Comparison of ENCODE assay signal across 12 cellular contexts in the genomic region with DNA sequence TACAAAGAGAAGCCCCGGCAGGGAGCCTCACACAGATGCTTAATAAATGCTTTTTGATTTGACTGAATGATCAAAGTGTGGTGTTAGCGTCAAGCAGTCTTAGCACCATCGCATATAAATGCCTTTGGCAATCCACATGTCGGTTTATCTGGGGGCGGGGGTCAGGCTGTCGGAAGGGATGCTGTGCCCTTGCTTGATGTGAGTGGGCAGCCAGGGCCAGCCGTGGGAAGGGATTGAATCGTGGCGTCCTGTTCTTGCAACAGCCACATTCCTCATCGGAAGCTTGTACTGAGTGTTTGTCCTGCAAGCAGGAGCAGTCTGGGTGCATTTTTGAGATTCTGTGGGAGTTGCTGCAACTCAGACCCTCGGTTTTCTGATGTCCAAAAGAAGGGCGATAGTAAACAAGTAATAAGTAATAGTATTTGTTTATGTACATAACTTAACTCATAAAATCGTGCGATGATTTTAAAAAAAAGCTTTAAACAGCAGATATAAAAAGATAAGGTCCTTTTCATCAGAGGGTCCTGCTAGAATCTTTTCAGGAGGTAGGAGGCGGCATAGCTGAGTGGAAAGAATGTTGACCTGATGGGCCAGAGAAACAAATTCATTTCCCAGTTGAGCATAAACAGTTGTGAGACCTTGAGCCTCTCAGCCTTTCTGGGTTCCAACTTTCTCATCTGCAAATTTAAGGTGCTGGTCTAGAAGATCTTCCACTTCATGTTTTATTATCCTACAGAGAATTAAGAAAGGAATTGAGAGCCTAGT.
A peak's percentile ranks its signal among the peaks of the same experiment; 100 is the strongest.
DNase-seq lines count a peak whose midpoint lies in the region; ATAC-seq, FAIRE-seq and TF ChIP-seq lines count a peak whose summit lies in the region.
"Had no signal": no experiment of that assay in that cellular context is flagged by ENCODE, and none has a peak within 500 bp of the region (broad histone marks: within the 10 kb centered on the region; RNA-seq: fewer than 3 reads in every experiment).

No MANE protein-coding gene starts in this region.

- no peak for TF ChIP-seq POLR2A in HepG2 (IDR thresholded peaks at IDR 0.05; ENCODE audit: insufficient read depth in 1 of 2, low read depth in 2 of 2, low read length in 2 of 2)

- H3K4ac ChIP-seq in neuronal stem cell (ENCODE audit: low read length) = no peak overlapping the region

- intact Hi-C loops in HepG2 (cut with micrococcal nuclease; ENCODE audit: unreplicated experiment) = loop anchor here (5.0 kb wide), 1 partner anchor 89 kb away; no protein-coding TSS in a partner anchor

- no peak overlapping the region for H3K14ac ChIP-seq in neuronal stem cell (ENCODE audit: low read length)

- H3K4me1 ChIP-seq in liver (ENCODE audit: control insufficient read depth in 4 of 4, insufficient read depth in 4 of 4, low read length in 3 of 4) (peaks cover 4 to 39% (median 18%) of the 10 kb centered on the region in 4 donors), HepG2 (ENCODE audit: insufficient read depth, low read length) (no peaks in the 10 kb centered on the region), neuronal stem cell (ENCODE audit: control insufficient read depth in 2 of 2, insufficient read depth in 1 of 2, low read depth in 1 of 2, low read length in 2 of 2) (peaks cover 9 to 32% of the 10 kb centered on the region in 2 donors)
- H3K4me1 ChIP-seq: suprapubic skin had no signal

- no peak overlapping the region for H3K27ac Mint-ChIP-seq in activated T-cell treated with anti-CD3 and anti-CD28 coated beads, Interleukin-2, amount 50 U/mL, for 72 hours
- H3K27ac Mint-ChIP-seq in T-cell = no peak overlapping the region
- H3K27ac Mint-ChIP-seq: activated CD4-positive, alpha-beta T cell treated with anti-CD3 and anti-CD28 coated beads, Interleukin-2, amount 10 ng/mL, durations not matched to agents 7 days and 5 days had no signal

- CTCF ChIA-PET in HepG2 (lab: Yijun Ruan, JAX; ENCODE audit: low intra/inter-chr PET ratio, low total read pairs) = no interaction called here
- CTCF ChIA-PET in T-cell (lab: Charles Lee) = interaction anchor here (1.7 to 1.8 kb wide), 3 partner anchors 384 to 386 kb away, joined by 6 to 10 read pairs (median 6); no protein-coding TSS in a partner anchor

- no peak for TF ChIP-seq RAD21 in liver (IDR thresholded peaks at IDR 0.05)
- no peak for TF ChIP-seq RAD21 in HepG2 (CRISPR knock-in tag; IDR thresholded peaks at IDR 0.05)

- peaks cover 9% of the 10 kb centered on the region for H3K4me1 Mint-ChIP-seq in activated T-cell treated with anti-CD3 and anti-CD28 coated beads, Interleukin-2, amount 50 U/mL, for 72 hours (ENCODE audit: low read depth)
- H3K4me1 Mint-ChIP-seq in T-cell = peaks cover 0 to 8% (median 0%) of the 10 kb centered on the region in 3 donors

- no TSS peak for BruUV-seq in HepG2 (replicated peaks; lab: Mats Ljungman, UMichigan)

- H3K27me3 Mint-ChIP-seq in activated T-cell treated with anti-CD3 and anti-CD28 coated beads, Interleukin-2, amount 50 U/mL, for 72 hours (ENCODE audit: low read depth) = peaks cover 26% of the 10 kb centered on the region
- H3K27me3 Mint-ChIP-seq in T-cell = peaks cover 24 to 29% of the 10 kb centered on the region in 2 donors

- no peak overlapping the region for H2AFZ ChIP-seq in HepG2 (ENCODE audit: low read length)
- peak overlapping the region; percentile 85 for H2AFZ ChIP-seq in neuronal stem cell (ENCODE audit: low read length)

- DNase-seq in HepG2 (ENCODE audit: low spot score) (no peak), fibroblast of villous mesenchyme (ENCODE audit: low read depth) (peak; percentile 63), neuronal stem cell (ENCODE audit: low spot score) (peak; percentile 27), T-cell (no peak), G401 (ENCODE audit: low spot score) (no peak)
- DNase-seq in activated T-cell treated with anti-CD3 and anti-CD28 coated beads, Interleukin-2, amount 50 U/mL, for 72 hours = no peak
- DNase-seq: activated CD4-positive, alpha-beta T cell treated with anti-CD3 and anti-CD28 coated beads, Interleukin-2, amount 10 ng/mL, durations not matched to agents 7 days and 5 days; NCI-H187 treated with DMSO at 0.1 percent for 48 hours had no signal

- H2BK12ac ChIP-seq in neuronal stem cell (ENCODE audit: low read length) = no peak overlapping the region

- TF ChIP-seq CTCF in liver (IDR thresholded peaks at IDR 0.05; ENCODE audit: low read depth, low read length, missing input control) = no peak
- TF ChIP-seq CTCF in HepG2 (CRISPR knock-in tag; IDR thresholded peaks at IDR 0.05) = no peak
- no peak for TF ChIP-seq CTCF in fibroblast of villous mesenchyme (IDR thresholded peaks at IDR 0.05; ENCODE audit: insufficient read depth, low read depth, low read length)

- H3K27me3 ChIP-seq in liver (ENCODE audit: control insufficient read depth in 4 of 4, insufficient read depth in 4 of 4, low read length in 3 of 4) (no peaks in the 10 kb centered on the region), HepG2 (ENCODE audit: control insufficient read depth in 1 of 2, insufficient read depth in 2 of 2, low read length in 2 of 2) (no peaks in the 10 kb centered on the region), neuronal stem cell (ENCODE audit: control insufficient read depth in 3 of 3, insufficient read depth in 3 of 3, low read depth in 1 of 3, low read length in 3 of 3) (no peaks in the 10 kb centered on the region)
- H3K27me3 ChIP-seq: body of pancreas had no signal

- H2BK120ac ChIP-seq in neuronal stem cell (ENCODE audit: low read depth, low read length) = no peak overlapping the region

- POLR2A ChIA-PET in HepG2 (lab: Yijun Ruan, JAX) = no interaction called here
- POLR2A ChIA-PET in T-cell (lab: Charles Lee) = no interaction called here

- no peaks in the 10 kb centered on the region for H3K79me1 ChIP-seq in neuronal stem cell (ENCODE audit: low read depth, low read length)

- no peaks in the 10 kb centered on the region for H3K9me3 Mint-ChIP-seq in activated T-cell treated with anti-CD3 and anti-CD28 coated beads, Interleukin-2, amount 50 U/mL, for 72 hours
- no peaks in the 10 kb centered on the region for H3K9me3 Mint-ChIP-seq in T-cell
- H3K9me3 Mint-ChIP-seq: activated CD4-positive, alpha-beta T cell treated with anti-CD3 and anti-CD28 coated beads, Interleukin-2, amount 10 ng/mL, durations not matched to agents 7 days and 5 days had no signal

- H3K79me2 ChIP-seq in HepG2 (ENCODE audit: insufficient read depth, low read length) = no peaks in the 10 kb centered on the region

- H3K4me3 ChIP-seq in liver (ENCODE audit: low read depth in 1 of 3, low read length in 3 of 3) (no peak overlapping the region), HepG2 (replicated peaks in 1 of 3; ENCODE audit: insufficient read depth in 1 of 3, low read depth in 2 of 3, low read length in 3 of 3) (no peak overlapping the region), fibroblast of villous mesenchyme (ENCODE audit: low read depth, low read length) (no peak overlapping the region), neuronal stem cell (ENCODE audit: low read length in 2 of 2) (peak overlapping the region in 1 of 2 donors; percentile 30)
- H3K4me3 ChIP-seq: body of pancreas, suprapubic skin had no signal

- H3K4me3 Mint-ChIP-seq in activated T-cell treated with anti-CD3 and anti-CD28 coated beads, Interleukin-2, amount 50 U/mL, for 72 hours = no peak overlapping the region
- no peak overlapping the region for H3K4me3 Mint-ChIP-seq in T-cell
- H3K4me3 Mint-ChIP-seq: activated CD4-positive, alpha-beta T cell treated with anti-CD3 and anti-CD28 coated beads, Interleukin-2, amount 10 ng/mL, durations not matched to agents 7 days and 5 days had no signal

- ATAC-seq in HepG2 = no peak; the same call in 2 of the 3 replicates
- no peak for ATAC-seq in activated CD4-positive, CD25-positive, alpha-beta regulatory T cell treated with anti-CD3 and anti-CD28 coated beads, Interleukin-2, amount 50 U/mL, for 24 hours
- ATAC-seq in activated T-cell treated with anti-CD3 and anti-CD28 coated beads, Interleukin-2, amount 50 U/mL, for 72 hours (replicated peaks in 1 of 2) = no peak
- no peak for ATAC-seq in T-cell (replicated peaks in 1 of 4)
- ATAC-seq: body of pancreas had no signal

- no peak for FAIRE-seq in HepG2 (lab: Jason Lieb, UNC)

- peak overlapping the region; percentile 61 for H3K18ac ChIP-seq in neuronal stem cell (ENCODE audit: low read length)

- H2BK15ac ChIP-seq in neuronal stem cell (ENCODE audit: low read length) = no peak overlapping the region

- H3K9me3 ChIP-seq in liver (ENCODE audit: control insufficient read depth in 4 of 4, low read length in 3 of 4) (no peaks in the 10 kb centered on the region), HepG2 (ENCODE audit: low read length) (no peaks in the 10 kb centered on the region), neuronal stem cell (replicated peaks in 1 of 2; ENCODE audit: control insufficient read depth in 2 of 2, insufficient read depth in 1 of 2, low read depth in 1 of 2, low read length in 2 of 2) (no peaks in the 10 kb centered on the region)
- H3K9me3 ChIP-seq: body of pancreas, suprapubic skin had no signal

- H3K27ac ChIP-seq in liver (ENCODE audit: low read depth in 1 of 2, low read length in 2 of 2) (no peak overlapping the region), HepG2 (ENCODE audit: extremely low read length, insufficient read depth, low read length) (no peak overlapping the region), neuronal stem cell (replicated peaks; ENCODE audit: low read length) (peak overlapping the region; percentile 18)
- H3K27ac ChIP-seq: body of pancreas, suprapubic skin had no signal

- H4K8ac ChIP-seq in neuronal stem cell (ENCODE audit: low read depth, low read length) = no peak overlapping the region

- H4K20me1 ChIP-seq in HepG2 (ENCODE audit: insufficient read depth, low read length) = no peaks in the 10 kb centered on the region

- H2AK5ac ChIP-seq in neuronal stem cell (ENCODE audit: low read depth, low read length) = no peak overlapping the region

- H3K9ac ChIP-seq in liver (ENCODE audit: low read depth in 1 of 2, low read length in 2 of 2) (no peak overlapping the region), HepG2 (ENCODE audit: insufficient read depth, low read depth, low read length) (no peak overlapping the region), neuronal stem cell (ENCODE audit: low read depth, low read length, poor library complexity) (no peak overlapping the region)

- TF ChIP-seq EP300 in HepG2 (IDR thresholded peaks at IDR 0.05; ENCODE audit: low read depth in 2 of 2, low read length in 2 of 2) (no peak), HepG2 (CRISPR knock-in tag; IDR thresholded peaks at IDR 0.05; ENCODE audit: borderline replicate concordance) (no peak)

- WGBS in liver = 61% methylated on average over 15 of the region's 15 CpGs
- WGBS in HepG2 (ENCODE audit: low lambda C conversion rate) = 13% methylated on average over 15 of the region's 15 CpGs
- no CpG with 5 or more reads among the region's 15 CpGs for WGBS in neuronal stem cell (ENCODE audit: extremely low coverage in 2 of 2, insufficient read length in 2 of 2, insufficient replicate concordance in 1 of 2), 2 donors

- H3K36me3 Mint-ChIP-seq in activated T-cell treated with anti-CD3 and anti-CD28 coated beads, Interleukin-2, amount 50 U/mL, for 72 hours (ENCODE audit: insufficient read depth in 2 of 2) = no peaks in the 10 kb centered on the region
- no peaks in the 10 kb centered on the region for H3K36me3 Mint-ChIP-seq in T-cell

- H3K36me3 ChIP-seq in liver (ENCODE audit: control insufficient read depth in 4 of 4, insufficient read depth in 3 of 4, low read depth in 1 of 4, low read length in 3 of 4) (no peaks in the 10 kb centered on the region), HepG2 (replicated peaks in 1 of 2; ENCODE audit: control insufficient read depth in 1 of 2, insufficient read depth in 2 of 2, low read length in 2 of 2) (no peaks in the 10 kb centered on the region), neuronal stem cell (replicated peaks in 1 of 2; ENCODE audit: control insufficient read depth in 2 of 2, insufficient read depth in 2 of 2, low read length in 2 of 2) (no peaks in the 10 kb centered on the region)
- H3K36me3 ChIP-seq: suprapubic skin had no signal

- no peak overlapping the region for H2BK5ac ChIP-seq in neuronal stem cell (ENCODE audit: low read length)

- no peak overlapping the region for H4K91ac ChIP-seq in neuronal stem cell (ENCODE audit: low read depth, low read length, poor library complexity)

- in situ Hi-C loops in HepG2 (cut with HindIII; ENCODE audit: extremely low pct_ligation_motif_present, low pct_unique_long_range_greater_than_20kb) = loop anchor here (5.0 to 10.0 kb wide), 2 partner anchors 384 to 422 kb away; no protein-coding TSS in a partner anchor
- in situ Hi-C loops in G401 (cut with HindIII; ENCODE audit: low sequenced_read_pairs) = no loop called here

- no peak overlapping the region for H3K23ac ChIP-seq in neuronal stem cell (ENCODE audit: low read depth, low read length, poor library complexity)

- H3K4me2 ChIP-seq in HepG2 (ENCODE audit: low read depth, low read length) (no peak overlapping the region), neuronal stem cell (ENCODE audit: insufficient read depth, low read length, poor library complexity, severe bottlenecking) (peak overlapping the region; percentile 3)

Comparison
In these comparisons a context has a peak if more than half of its experiments do, and no peak if none do; other contexts are left out.
1. DNase-seq: peak in fibroblast of villous mesenchyme (single experiment) and neuronal stem cell (single experiment); none in HepG2 (single experiment), activated T-cell treated with anti-CD3 and anti-CD28 coated beads, Interleukin-2, amount 50 U/mL, for 72 hours (0 of 2), T-cell (0 of 34) and G401 (single experiment).